Comparison of ENCODE assay signal across 27 cellular contexts in genomic region chr7:20532841-20533240, GRCh38.
DNase-seq lines count a peak whose midpoint lies in the region; ATAC-seq, FAIRE-seq and TF ChIP-seq lines count a peak whose summit lies in the region.
"Had no signal": no experiment of that assay in that cellular context is flagged by ENCODE, and none has a peak within 500 bp of the region (broad histone marks: within the 10 kb centered on the region; RNA-seq: fewer than 3 reads in every experiment).

No MANE protein-coding gene starts in this region.

- peak overlapping the region; percentile 4 for H2AFZ ChIP-seq in keratinocyte (ENCODE audit: control insufficient read depth, low read length)

- no peaks in the 10 kb centered on the region for H4K20me1 ChIP-seq in keratinocyte (ENCODE audit: control insufficient read depth, extremely low read depth, insufficient read depth, low read length)

- dilution Hi-C loops in keratinocyte (cut with MboI; ENCODE audit: extremely low pct_ligation_motif_present, low sequenced_read_pairs), result no loop called here

- no peaks in the 10 kb centered on the region for H3K36me3 ChIP-seq in bronchial epithelial cell (ENCODE audit: control insufficient read depth, insufficient read depth, low read length)
- H3K36me3 ChIP-seq in keratinocyte (ENCODE audit: control insufficient read depth in 2 of 2, extremely low read depth in 1 of 2, insufficient read depth in 2 of 2, low read length in 2 of 2), result no peaks in the 10 kb centered on the region
- no peaks in the 10 kb centered on the region for H3K36me3 ChIP-seq in vagina
- H3K36me3 ChIP-seq: HAP-1 had no signal

- H3K4me3 ChIP-seq in AG10803 (ENCODE audit: low read length), result no peak overlapping the region
- H3K4me3 ChIP-seq in bronchial epithelial cell (ENCODE audit: low read depth, low read length), result no peak overlapping the region
- H3K4me3 ChIP-seq in keratinocyte (ENCODE audit: control insufficient read depth in 2 of 3, extremely low read depth in 1 of 3, insufficient read depth in 2 of 3, low read depth in 1 of 3, low read length in 3 of 3), result no peak overlapping the region
- no peak overlapping the region for H3K4me3 ChIP-seq in vagina
- H3K4me3 ChIP-seq: A549, HAP-1, skin epidermis had no signal

- H3K9me3 ChIP-seq in keratinocyte (ENCODE audit: control insufficient read depth, low read depth, low read length) (peaks cover 5% of the 10 kb centered on the region), vagina (no peaks in the 10 kb centered on the region)
- H3K9me3 ChIP-seq: A549, HAP-1 had no signal

- H3K9me1 ChIP-seq in keratinocyte (ENCODE audit: control insufficient read depth, extremely low read depth, insufficient read depth, low read length), result no peaks in the 10 kb centered on the region

- no peaks in the 10 kb centered on the region for H3K27me3 ChIP-seq in bronchial epithelial cell (ENCODE audit: control insufficient read depth, insufficient read depth, low read length)
- no peaks in the 10 kb centered on the region for H3K27me3 ChIP-seq in keratinocyte (ENCODE audit: control insufficient read depth, extremely low read depth, insufficient read depth, low read length)
- no peaks in the 10 kb centered on the region for H3K27me3 ChIP-seq in vagina

- ATAC-seq in GM21529 (IDR thresholded peaks at IDR 0.05; ENCODE audit: unreplicated experiment), result no peak
- ATAC-seq in HG02981 (IDR thresholded peaks at IDR 0.05; ENCODE audit: unreplicated experiment), result no peak
- ATAC-seq in GM19455 (IDR thresholded peaks at IDR 0.05; ENCODE audit: unreplicated experiment), result no peak
- ATAC-seq: A549, left cardiac atrium had no signal

- H3K9ac ChIP-seq in keratinocyte (ENCODE audit: control insufficient read depth, extremely low read depth, insufficient read depth, low read length), result no peak overlapping the region

- H3K4me1 ChIP-seq in keratinocyte (ENCODE audit: control insufficient read depth, extremely low read depth, insufficient read depth, low read length) (peaks cover 4% of the 10 kb centered on the region), vagina (no peaks in the 10 kb centered on the region)
- H3K4me1 ChIP-seq: A549, HAP-1 had no signal

- H3K79me2 ChIP-seq in keratinocyte (ENCODE audit: control insufficient read depth, insufficient read depth, low read length), result no peaks in the 10 kb centered on the region

- H3K4me2 ChIP-seq in keratinocyte (ENCODE audit: control insufficient read depth, extremely low read depth, insufficient read depth, low read depth, low read length), result peak overlapping the region; percentile 7
- H3K4me2 ChIP-seq: A549 had no signal

- intact Hi-C loops in vagina (cut with DNase I), result no loop called here

- no peak for TF ChIP-seq CTCF in AG10803 (conservative IDR thresholded peaks at IDR 0.05; ENCODE audit: low read length)
- TF ChIP-seq CTCF in bronchial epithelial cell (IDR thresholded peaks at IDR 0.05; ENCODE audit: insufficient read depth, low read length, severe bottlenecking), result no peak
- no peak for TF ChIP-seq CTCF in keratinocyte (optimal IDR thresholded peaks at IDR 0.05 in 1 of 3, IDR thresholded peaks at IDR 0.05 in 1 of 3, conservative IDR thresholded peaks at IDR 0.05 in 1 of 3; ENCODE audit: extremely low read depth in 1 of 3, insufficient read depth in 2 of 3, low read length in 3 of 3)
- no peak for TF ChIP-seq CTCF in vagina (IDR thresholded peaks at IDR 0.05)

- FAIRE-seq in bronchial epithelial cell (lab: Jason Lieb, UNC), result no peak
- peak; percentile 93 for FAIRE-seq in keratinocyte (lab: Jason Lieb, UNC)
- FAIRE-seq: A549, colon had no signal

- H3K27ac ChIP-seq in keratinocyte (ENCODE audit: control insufficient read depth, insufficient read depth, low read length) (no peak overlapping the region), vagina (no peak overlapping the region)
- H3K27ac ChIP-seq: A549, HL-60, skin epidermis had no signal

- DNase-seq in AG10803 (ENCODE audit: low read depth) (peak; percentile 1), NCI-H446 treated with DMSO at 0.1 percent for 48 hours (lab: John Stamatoyannopoulos, UW) (peak; percentile 56), bronchial epithelial cell (ENCODE audit: low read depth) (peak; percentile 34), keratinocyte (ENCODE audit: low read depth, low spot score) (no peak), vagina (ENCODE audit: extremely low spot score in 2 of 2) (no peak)
- DNase-seq: activated B cell treated with CpG ODN at 0.5 μM for 24 hours; activated CD4-positive, alpha-beta memory T cell treated with anti-CD3 and anti-CD28 coated beads for 36 hours; activated CD8-positive, alpha-beta memory T cell treated with anti-CD3 and anti-CD28 coated beads, Interleukin-2, amount 50 U/mL, for 48 hours; activated naive CD8-positive, alpha-beta T cell treated with anti-CD3 and anti-CD28 coated beads for 36 hours; DMS53; GF-D8; left cardiac atrium; NCI-H1105; NCI-H2029 treated with DMSO at 0.1 percent for 48 hours; OCI-M1; SHP77 treated with DMSO at 0.1 percent for 48 hours; substantia nigra; SW 1271; T1000 had no signal

- no peak for TF ChIP-seq POLR2A in vagina (IDR thresholded peaks at IDR 0.05)

Comparison
In these comparisons a context has a peak if more than half of its experiments do, and no peak if none do; other contexts are left out.
1. DNase-seq: peak in AG10803 (single experiment), NCI-H446 treated with DMSO at 0.1 percent for 48 hours (single experiment) and bronchial epithelial cell (single experiment); none in keratinocyte (single experiment) and vagina (0 of 2).